1 cellular context compared by ENCODE assay signal in the genomic region with DNA sequence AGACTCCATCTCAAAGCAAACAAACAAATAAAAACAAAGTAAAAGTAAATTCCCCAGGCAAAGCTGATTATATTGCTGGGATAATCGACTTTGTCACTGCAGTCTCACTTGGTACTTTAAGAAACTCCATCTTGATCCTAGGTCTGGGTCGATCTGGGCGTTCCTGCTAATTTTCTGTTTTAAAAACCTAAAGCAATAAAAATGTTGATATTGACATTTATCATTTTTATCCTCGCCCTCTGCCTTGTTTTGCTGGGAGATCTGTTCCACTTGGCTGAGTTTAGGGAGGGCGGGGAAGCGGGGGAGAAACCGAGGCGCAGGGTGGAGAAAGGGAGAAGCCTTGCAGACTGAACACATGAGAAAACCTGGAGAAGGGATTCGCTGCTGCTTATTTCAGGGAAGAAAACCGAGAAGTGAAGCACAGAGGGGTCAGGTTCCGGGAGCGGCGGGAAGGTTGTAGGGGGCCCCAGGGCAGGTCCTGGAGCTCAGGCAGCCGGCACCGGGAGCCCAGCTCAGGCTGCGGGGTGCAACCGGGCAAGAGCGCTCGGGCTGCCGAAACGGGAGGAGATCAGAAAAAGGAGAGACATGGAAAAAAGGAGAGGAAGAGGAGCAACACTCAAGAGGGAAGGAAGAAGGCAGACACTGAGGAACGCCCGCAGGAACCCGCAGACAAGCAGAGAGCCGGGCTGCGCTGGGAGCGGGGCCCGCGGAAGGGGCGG.
TF ChIP-seq lines count a peak whose summit lies in the region.

No MANE protein-coding gene starts in this region.

TF ChIP-seq in K562, 482 proteins besides CTCF, POLR2A, EP300 and RAD21 (continued from another document and continues in another):
- TF ChIP-seq, protein P1, sequence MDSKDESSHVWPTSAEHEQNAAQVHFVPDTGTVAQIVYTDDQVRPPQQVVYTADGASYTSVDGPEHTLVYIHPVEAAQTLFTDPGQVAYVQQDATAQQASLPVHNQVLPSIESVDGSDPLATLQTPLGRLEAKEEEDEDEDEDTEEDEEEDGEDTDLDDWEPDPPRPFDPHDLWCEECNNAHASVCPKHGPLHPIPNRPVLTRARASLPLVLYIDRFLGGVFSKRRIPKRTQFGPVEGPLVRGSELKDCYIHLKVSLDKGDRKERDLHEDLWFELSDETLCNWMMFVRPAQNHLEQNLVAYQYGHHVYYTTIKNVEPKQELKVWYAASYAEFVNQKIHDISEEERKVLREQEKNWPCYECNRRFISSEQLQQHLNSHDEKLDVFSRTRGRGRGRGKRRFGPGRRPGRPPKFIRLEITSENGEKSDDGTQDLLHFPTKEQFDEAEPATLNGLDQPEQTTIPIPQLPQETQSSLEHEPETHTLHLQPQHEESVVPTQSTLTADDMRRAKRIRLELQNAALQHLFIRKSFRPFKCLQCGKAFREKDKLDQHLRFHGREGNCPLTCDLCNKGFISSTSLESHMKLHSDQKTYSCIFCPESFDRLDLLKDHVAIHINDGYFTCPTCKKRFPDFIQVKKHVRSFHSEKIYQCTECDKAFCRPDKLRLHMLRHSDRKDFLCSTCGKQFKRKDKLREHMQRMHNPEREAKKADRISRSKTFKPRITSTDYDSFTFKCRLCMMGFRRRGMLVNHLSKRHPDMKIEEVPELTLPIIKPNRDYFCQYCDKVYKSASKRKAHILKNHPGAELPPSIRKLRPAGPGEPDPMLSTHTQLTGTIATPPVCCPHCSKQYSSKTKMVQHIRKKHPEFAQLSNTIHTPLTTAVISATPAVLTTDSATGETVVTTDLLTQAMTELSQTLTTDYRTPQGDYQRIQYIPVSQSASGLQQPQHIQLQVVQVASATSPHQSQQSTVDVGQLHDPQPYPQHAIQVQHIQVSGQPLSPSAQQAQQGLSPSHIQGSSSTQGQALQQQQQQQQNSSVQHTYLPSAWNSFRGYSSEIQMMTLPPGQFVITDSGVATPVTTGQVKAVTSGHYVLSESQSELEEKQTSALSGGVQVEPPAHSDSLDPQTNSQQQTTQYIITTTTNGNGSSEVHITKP (IDR thresholded peaks at IDR 0.05; ENCODE audit: partially characterized antibody), result no peak
- TF ChIP-seq HDAC1 (IDR thresholded peaks at IDR 0.05) (peak in 1 of 2 experiments; percentile 89; a peak in 2 of 4 replicates), ESRRA (IDR thresholded peaks at IDR 0.05; ENCODE audit: borderline replicate concordance, low read depth) (peak; percentile 9; the same call in 1 of the 2 replicates), POLR3A (IDR thresholded peaks at IDR 0.05; ENCODE audit: borderline replicate concordance, extremely low read depth, insufficient read depth, insufficient read length) (no peak), LARP7 (IDR thresholded peaks at IDR 0.05) (no peak; the same call in 1 of the 2 replicates), DPF2 (IDR thresholded peaks at IDR 0.05) (peak; percentile 69), CCNT2 (IDR thresholded peaks at IDR 0.05; ENCODE audit: borderline replicate concordance, extremely low read depth, insufficient read length, low read depth, low read length) (no peak), MIER1 (IDR thresholded peaks at IDR 0.05; ENCODE audit: low read depth) (peak; percentile 44; the same call in 1 of the 2 replicates), NFRKB (IDR thresholded peaks at IDR 0.05; ENCODE audit: low read depth) (peak; percentile 73; the same call in 1 of the 2 replicates), ZNF551 (CRISPR knock-in tag; IDR thresholded peaks at IDR 0.05) (no peak), RB1 (IDR thresholded peaks at IDR 0.05; ENCODE audit: low read depth) (peak; percentile 61), SOX6 (IDR thresholded peaks at IDR 0.05) (peak; percentile 33; the same call in 1 of the 2 replicates), GATAD2A (IDR thresholded peaks at IDR 0.05) (0 out of 2 replicates have a peak, but pooled peaks have one; percentile 47), KLF6 (CRISPR knock-in tag; IDR thresholded peaks at IDR 0.05; ENCODE audit: borderline replicate concordance) (peak; percentile 63; the same call in 1 of the 2 replicates), NCOA6 (IDR thresholded peaks at IDR 0.05) (no peak), U2AF1 (optimal IDR thresholded peaks at IDR 0.05; ENCODE audit: low read depth, low read length) (no peak), NR3C1 (CRISPR knock-in tag; IDR thresholded peaks at IDR 0.05) (no peak), ZFP1 (CRISPR knock-in tag; IDR thresholded peaks at IDR 0.05) (no peak), LCOR (CRISPR knock-in tag; IDR thresholded peaks at IDR 0.05) (0 out of 2 replicates have a peak, but pooled peaks have one; percentile 13), ARID1B (IDR thresholded peaks at IDR 0.05) (peak; percentile 60), EZH2 (IDR thresholded peaks at IDR 0.05; ENCODE audit: borderline replicate concordance, low read depth, low read length) (no peak), HNRNPL (IDR thresholded peaks at IDR 0.05; ENCODE audit: low read depth, low read length) (no peak), ZNF778 (CRISPR knock-in tag; IDR thresholded peaks at IDR 0.05) (no peak), CTBP1 (IDR thresholded peaks at IDR 0.05; ENCODE audit: borderline replicate concordance) (peak; percentile 2; the same call in 1 of the 2 replicates), RBBP5 (IDR thresholded peaks at IDR 0.05; ENCODE audit: borderline replicate concordance, insufficient read depth, low read length, poor library complexity, severe bottlenecking) (peak; percentile 40), MTA1 (IDR thresholded peaks at IDR 0.05; ENCODE audit: borderline replicate concordance) (peak; percentile 11; the same call in 1 of the 2 replicates), TAF1 (IDR thresholded peaks at IDR 0.05; ENCODE audit: control insufficient read depth, extremely low read depth, insufficient read depth, low read length, severe bottlenecking) (peak; percentile 76), COPS2 (conservative IDR thresholded peaks at IDR 0.05) (no peak), BRD9 (IDR thresholded peaks at IDR 0.05; ENCODE audit: low read depth, partially characterized antibody) (peak; percentile 41), TOE1 (IDR thresholded peaks at IDR 0.05; ENCODE audit: borderline replicate concordance) (peak; percentile 4; the same call in 1 of the 2 replicates), TOE1 (CRISPR knock-in tag; IDR thresholded peaks at IDR 0.05; ENCODE audit: borderline replicate concordance, low read depth) (no peak), SUPT5H (IDR thresholded peaks at IDR 0.05) (peak; percentile 96), OTX1 (CRISPR knock-in tag; IDR thresholded peaks at IDR 0.05) (peak; percentile 97), ZBTB17 (CRISPR knock-in tag; IDR thresholded peaks at IDR 0.05) (peak; percentile 74)
- TF ChIP-seq, protein P2, sequence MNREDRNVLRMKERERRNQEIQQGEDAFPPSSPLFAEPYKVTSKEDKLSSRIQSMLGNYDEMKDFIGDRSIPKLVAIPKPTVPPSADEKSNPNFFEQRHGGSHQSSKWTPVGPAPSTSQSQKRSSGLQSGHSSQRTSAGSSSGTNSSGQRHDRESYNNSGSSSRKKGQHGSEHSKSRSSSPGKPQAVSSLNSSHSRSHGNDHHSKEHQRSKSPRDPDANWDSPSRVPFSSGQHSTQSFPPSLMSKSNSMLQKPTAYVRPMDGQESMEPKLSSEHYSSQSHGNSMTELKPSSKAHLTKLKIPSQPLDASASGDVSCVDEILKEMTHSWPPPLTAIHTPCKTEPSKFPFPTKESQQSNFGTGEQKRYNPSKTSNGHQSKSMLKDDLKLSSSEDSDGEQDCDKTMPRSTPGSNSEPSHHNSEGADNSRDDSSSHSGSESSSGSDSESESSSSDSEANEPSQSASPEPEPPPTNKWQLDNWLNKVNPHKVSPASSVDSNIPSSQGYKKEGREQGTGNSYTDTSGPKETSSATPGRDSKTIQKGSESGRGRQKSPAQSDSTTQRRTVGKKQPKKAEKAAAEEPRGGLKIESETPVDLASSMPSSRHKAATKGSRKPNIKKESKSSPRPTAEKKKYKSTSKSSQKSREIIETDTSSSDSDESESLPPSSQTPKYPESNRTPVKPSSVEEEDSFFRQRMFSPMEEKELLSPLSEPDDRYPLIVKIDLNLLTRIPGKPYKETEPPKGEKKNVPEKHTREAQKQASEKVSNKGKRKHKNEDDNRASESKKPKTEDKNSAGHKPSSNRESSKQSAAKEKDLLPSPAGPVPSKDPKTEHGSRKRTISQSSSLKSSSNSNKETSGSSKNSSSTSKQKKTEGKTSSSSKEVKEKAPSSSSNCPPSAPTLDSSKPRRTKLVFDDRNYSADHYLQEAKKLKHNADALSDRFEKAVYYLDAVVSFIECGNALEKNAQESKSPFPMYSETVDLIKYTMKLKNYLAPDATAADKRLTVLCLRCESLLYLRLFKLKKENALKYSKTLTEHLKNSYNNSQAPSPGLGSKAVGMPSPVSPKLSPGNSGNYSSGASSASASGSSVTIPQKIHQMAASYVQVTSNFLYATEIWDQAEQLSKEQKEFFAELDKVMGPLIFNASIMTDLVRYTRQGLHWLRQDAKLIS (CRISPR knock-in tag; IDR thresholded peaks at IDR 0.05), result no peak
- TF ChIP-seq, protein P3, sequence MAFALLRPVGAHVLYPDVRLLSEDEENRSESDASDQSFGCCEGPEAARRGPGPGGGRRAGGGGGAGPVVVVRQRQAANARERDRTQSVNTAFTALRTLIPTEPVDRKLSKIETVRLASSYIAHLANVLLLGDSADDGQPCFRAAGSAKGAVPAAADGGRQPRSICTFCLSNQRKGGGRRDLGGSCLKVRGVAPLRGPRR (CRISPR knock-in tag; IDR thresholded peaks at IDR 0.05), result no peak
- TF ChIP-seq, protein P4, sequence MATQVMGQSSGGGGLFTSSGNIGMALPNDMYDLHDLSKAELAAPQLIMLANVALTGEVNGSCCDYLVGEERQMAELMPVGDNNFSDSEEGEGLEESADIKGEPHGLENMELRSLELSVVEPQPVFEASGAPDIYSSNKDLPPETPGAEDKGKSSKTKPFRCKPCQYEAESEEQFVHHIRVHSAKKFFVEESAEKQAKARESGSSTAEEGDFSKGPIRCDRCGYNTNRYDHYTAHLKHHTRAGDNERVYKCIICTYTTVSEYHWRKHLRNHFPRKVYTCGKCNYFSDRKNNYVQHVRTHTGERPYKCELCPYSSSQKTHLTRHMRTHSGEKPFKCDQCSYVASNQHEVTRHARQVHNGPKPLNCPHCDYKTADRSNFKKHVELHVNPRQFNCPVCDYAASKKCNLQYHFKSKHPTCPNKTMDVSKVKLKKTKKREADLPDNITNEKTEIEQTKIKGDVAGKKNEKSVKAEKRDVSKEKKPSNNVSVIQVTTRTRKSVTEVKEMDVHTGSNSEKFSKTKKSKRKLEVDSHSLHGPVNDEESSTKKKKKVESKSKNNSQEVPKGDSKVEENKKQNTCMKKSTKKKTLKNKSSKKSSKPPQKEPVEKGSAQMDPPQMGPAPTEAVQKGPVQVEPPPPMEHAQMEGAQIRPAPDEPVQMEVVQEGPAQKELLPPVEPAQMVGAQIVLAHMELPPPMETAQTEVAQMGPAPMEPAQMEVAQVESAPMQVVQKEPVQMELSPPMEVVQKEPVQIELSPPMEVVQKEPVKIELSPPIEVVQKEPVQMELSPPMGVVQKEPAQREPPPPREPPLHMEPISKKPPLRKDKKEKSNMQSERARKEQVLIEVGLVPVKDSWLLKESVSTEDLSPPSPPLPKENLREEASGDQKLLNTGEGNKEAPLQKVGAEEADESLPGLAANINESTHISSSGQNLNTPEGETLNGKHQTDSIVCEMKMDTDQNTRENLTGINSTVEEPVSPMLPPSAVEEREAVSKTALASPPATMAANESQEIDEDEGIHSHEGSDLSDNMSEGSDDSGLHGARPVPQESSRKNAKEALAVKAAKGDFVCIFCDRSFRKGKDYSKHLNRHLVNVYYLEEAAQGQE (CRISPR knock-in tag; IDR thresholded peaks at IDR 0.05; ENCODE audit: low read depth), result peak; percentile 81; the same call in 1 of the 2 replicates
- TF ChIP-seq, protein P5, sequence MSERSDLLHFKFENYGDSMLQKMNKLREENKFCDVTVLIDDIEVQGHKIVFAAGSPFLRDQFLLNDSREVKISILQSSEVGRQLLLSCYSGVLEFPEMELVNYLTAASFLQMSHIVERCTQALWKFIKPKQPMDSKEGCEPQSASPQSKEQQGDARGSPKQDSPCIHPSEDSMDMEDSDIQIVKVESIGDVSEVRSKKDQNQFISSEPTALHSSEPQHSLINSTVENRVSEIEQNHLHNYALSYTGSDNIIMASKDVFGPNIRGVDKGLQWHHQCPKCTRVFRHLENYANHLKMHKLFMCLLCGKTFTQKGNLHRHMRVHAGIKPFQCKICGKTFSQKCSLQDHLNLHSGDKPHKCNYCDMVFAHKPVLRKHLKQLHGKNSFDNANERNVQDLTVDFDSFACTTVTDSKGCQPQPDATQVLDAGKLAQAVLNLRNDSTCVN (CRISPR knock-in tag; IDR thresholded peaks at IDR 0.05), result peak; percentile 94
- TF ChIP-seq, protein P6, sequence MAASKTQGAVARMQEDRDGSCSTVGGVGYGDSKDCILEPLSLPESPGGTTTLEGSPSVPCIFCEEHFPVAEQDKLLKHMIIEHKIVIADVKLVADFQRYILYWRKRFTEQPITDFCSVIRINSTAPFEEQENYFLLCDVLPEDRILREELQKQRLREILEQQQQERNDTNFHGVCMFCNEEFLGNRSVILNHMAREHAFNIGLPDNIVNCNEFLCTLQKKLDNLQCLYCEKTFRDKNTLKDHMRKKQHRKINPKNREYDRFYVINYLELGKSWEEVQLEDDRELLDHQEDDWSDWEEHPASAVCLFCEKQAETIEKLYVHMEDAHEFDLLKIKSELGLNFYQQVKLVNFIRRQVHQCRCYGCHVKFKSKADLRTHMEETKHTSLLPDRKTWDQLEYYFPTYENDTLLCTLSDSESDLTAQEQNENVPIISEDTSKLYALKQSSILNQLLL (CRISPR knock-in tag; IDR thresholded peaks at IDR 0.05; ENCODE audit: borderline replicate concordance), result 0 out of 2 replicates have a peak, but pooled peaks have one; percentile 68
- TF ChIP-seq, protein P7, sequence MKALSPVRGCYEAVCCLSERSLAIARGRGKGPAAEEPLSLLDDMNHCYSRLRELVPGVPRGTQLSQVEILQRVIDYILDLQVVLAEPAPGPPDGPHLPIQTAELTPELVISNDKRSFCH (CRISPR knock-in tag; IDR thresholded peaks at IDR 0.05), result no peak
- TF ChIP-seq, protein P7 (tag; IDR thresholded peaks at IDR 0.05), result 0 out of 2 replicates have a peak, but pooled peaks have one; percentile 55
- TF ChIP-seq, protein P8, sequence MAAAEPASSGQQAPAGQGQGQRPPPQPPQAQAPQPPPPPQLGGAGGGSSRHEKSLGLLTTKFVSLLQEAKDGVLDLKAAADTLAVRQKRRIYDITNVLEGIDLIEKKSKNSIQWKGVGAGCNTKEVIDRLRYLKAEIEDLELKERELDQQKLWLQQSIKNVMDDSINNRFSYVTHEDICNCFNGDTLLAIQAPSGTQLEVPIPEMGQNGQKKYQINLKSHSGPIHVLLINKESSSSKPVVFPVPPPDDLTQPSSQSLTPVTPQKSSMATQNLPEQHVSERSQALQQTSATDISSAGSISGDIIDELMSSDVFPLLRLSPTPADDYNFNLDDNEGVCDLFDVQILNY (CRISPR knock-in tag; IDR thresholded peaks at IDR 0.05), result no peak
- TF ChIP-seq, protein P9, sequence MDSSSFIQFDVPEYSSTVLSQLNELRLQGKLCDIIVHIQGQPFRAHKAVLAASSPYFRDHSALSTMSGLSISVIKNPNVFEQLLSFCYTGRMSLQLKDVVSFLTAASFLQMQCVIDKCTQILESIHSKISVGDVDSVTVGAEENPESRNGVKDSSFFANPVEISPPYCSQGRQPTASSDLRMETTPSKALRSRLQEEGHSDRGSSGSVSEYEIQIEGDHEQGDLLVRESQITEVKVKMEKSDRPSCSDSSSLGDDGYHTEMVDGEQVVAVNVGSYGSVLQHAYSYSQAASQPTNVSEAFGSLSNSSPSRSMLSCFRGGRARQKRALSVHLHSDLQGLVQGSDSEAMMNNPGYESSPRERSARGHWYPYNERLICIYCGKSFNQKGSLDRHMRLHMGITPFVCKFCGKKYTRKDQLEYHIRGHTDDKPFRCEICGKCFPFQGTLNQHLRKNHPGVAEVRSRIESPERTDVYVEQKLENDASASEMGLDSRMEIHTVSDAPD (CRISPR knock-in tag; IDR thresholded peaks at IDR 0.05), result no peak
